Comparison of ENCODE assay signal across 9 cellular contexts in the genomic region with DNA sequence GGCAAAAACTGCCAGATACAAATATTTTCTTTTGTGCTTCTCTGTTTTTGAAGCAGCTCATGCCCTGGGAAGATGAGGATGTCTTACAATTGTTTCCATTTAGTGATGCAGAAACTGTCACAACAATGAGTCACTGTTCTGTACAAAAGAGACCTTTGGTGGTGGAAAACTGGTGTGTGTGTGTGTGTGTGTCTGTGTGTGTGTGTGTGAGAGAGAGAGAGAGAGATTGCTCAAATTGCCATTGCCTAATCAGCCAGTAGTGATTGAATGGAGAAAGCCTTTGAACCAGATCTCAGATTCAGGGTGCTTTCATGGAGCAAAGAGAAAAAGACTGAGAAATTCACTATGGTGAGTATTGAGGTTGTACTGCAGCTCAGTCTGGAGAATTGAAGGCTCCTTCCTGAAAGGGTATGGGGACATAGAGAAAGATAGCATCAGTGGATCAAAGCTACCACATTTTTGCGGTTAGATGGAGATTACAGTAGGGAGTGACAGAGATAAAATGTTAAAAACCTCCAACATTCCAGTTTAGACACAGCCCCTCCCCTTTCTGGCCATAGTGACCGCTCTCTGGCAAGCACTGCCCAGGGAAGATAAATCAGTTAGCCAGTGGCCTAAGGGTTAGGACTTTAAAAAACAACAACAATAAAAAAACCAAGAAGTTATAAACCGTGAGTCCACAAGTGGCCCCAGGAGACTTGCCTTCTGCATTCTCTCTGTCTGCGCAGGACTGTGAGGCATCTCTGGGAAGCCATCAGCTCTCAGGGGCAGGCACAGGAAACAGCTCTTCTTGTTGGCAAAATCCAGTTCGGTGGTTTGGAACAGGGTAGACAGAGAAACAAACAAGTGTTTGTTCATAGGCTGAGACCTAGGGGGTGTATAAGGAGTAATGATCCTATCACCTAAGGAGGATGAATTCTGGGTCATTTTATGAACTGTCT.
A peak's percentile ranks its signal among the peaks of the same experiment; 100 is the strongest.
DNase-seq lines count a peak whose midpoint lies in the region; ATAC-seq and TF ChIP-seq lines count a peak whose summit lies in the region.
"Had no signal": no experiment of that assay in that cellular context is flagged by ENCODE, and none has a peak within 500 bp of the region (broad histone marks: within the 10 kb centered on the region; RNA-seq: fewer than 3 reads in every experiment).

No MANE protein-coding gene starts in this region.

- 0 out of 2 replicates have a peak, but pooled peaks cover 2% of the 10 kb centered on the region for H3K9me3 ChIP-seq in SJSA1 (replicated peaks)
- peaks cover 12% of the 10 kb centered on the region for H3K9me3 ChIP-seq in psoas muscle
- no peaks in the 10 kb centered on the region for H3K9me3 ChIP-seq in CD8-positive, alpha-beta memory T cell (ENCODE audit: low read length)

- peaks cover 2 to 15% (median 12%) of the 10 kb centered on the region in 5 donors for H3K9me3 Mint-ChIP-seq in CD8-positive, alpha-beta memory T cell

- peak; percentile 20 for ATAC-seq in foreskin keratinocyte
- peak; percentile 28 to 76 (median 53) for ATAC-seq in psoas muscle
- ATAC-seq in HG02852 (IDR thresholded peaks at IDR 0.05; ENCODE audit: unreplicated experiment), result no peak
- ATAC-seq in GM21360 (IDR thresholded peaks at IDR 0.05; ENCODE audit: unreplicated experiment), result no peak

- H3K4me3 Mint-ChIP-seq in CD8-positive, alpha-beta memory T cell, result no peak overlapping the region

- no peaks in the 10 kb centered on the region for H3K36me3 ChIP-seq in SJSA1
- no peaks in the 10 kb centered on the region for H3K36me3 ChIP-seq in psoas muscle (ENCODE audit: insufficient read depth in 1 of 2, low read depth in 1 of 2)
- no peaks in the 10 kb centered on the region for H3K36me3 ChIP-seq in CD8-positive, alpha-beta memory T cell (ENCODE audit: insufficient read depth, low read length)
- H3K36me3 ChIP-seq: cardiac muscle cell had no signal

- H3K27ac ChIP-seq in SJSA1, result peak overlapping the region; percentile 95
- no peak overlapping the region for H3K27ac ChIP-seq in foreskin keratinocyte
- peak overlapping the region; percentile 52 for H3K27ac ChIP-seq in psoas muscle
- H3K27ac ChIP-seq in CD8-positive, alpha-beta memory T cell (ENCODE audit: low read depth, low read length), result no peak overlapping the region
- H3K27ac ChIP-seq: cardiac muscle cell had no signal

- POLR2A ChIA-PET in CD8-positive, alpha-beta memory T cell (lab: Charles Lee), result no interaction called here

- H3K36me3 Mint-ChIP-seq in CD8-positive, alpha-beta memory T cell, result peaks cover 0 to 3% (median 0%) of the 10 kb centered on the region in 3 donors

- H3K27ac Mint-ChIP-seq in CD8-positive, alpha-beta memory T cell, result no peak overlapping the region

- H3K27me3 Mint-ChIP-seq in CD8-positive, alpha-beta memory T cell, result peaks cover 6 to 13% of the 10 kb centered on the region in 2 donors

- H3K4me1 ChIP-seq in SJSA1 (replicated peaks) (peaks cover 30% of the 10 kb centered on the region), foreskin keratinocyte (no peaks in the 10 kb centered on the region), psoas muscle (peaks cover 2% of the 10 kb centered on the region)
- H3K4me1 ChIP-seq in CD8-positive, alpha-beta memory T cell (ENCODE audit: insufficient read depth, low read length), result no peaks in the 10 kb centered on the region

- no peak overlapping the region for H3K4me3 ChIP-seq in SJSA1
- H3K4me3 ChIP-seq in psoas muscle, result peak overlapping the region; percentile 1
- no peak overlapping the region for H3K4me3 ChIP-seq in CD8-positive, alpha-beta memory T cell (ENCODE audit: low read length)
- H3K4me3 ChIP-seq: cardiac muscle cell had no signal

- peak; percentile 69 for DNase-seq in Daoy (ENCODE audit: low read depth)
- DNase-seq in SJSA1 (ENCODE audit: low read depth in 1 of 2, low spot score in 2 of 2), result peak; percentile 89 to 97
- DNase-seq in foreskin keratinocyte, result peak; percentile 28 to 63
- peak; percentile 23 to 73 for DNase-seq in psoas muscle
- no peak for DNase-seq in CD8-positive, alpha-beta memory T cell
- no peak for DNase-seq in ecto neural progenitor cell (ENCODE audit: low spot score)

- CTCF ChIA-PET in CD8-positive, alpha-beta memory T cell (lab: Charles Lee), result no interaction called here

- intact Hi-C loops in psoas muscle (cut with DNase I), result no loop called here

- TF ChIP-seq CTCF in foreskin keratinocyte (conservative IDR thresholded peaks at IDR 0.05) (no peak), psoas muscle (IDR thresholded peaks at IDR 0.05) (no peak)

- no peaks in the 10 kb centered on the region for H3K4me1 Mint-ChIP-seq in CD8-positive, alpha-beta memory T cell

- no peaks in the 10 kb centered on the region for H3K27me3 ChIP-seq in SJSA1 (replicated peaks)
- no peaks in the 10 kb centered on the region for H3K27me3 ChIP-seq in foreskin keratinocyte
- H3K27me3 ChIP-seq in psoas muscle (ENCODE audit: insufficient read depth in 3 of 3, low read length in 2 of 3), result no peaks in the 10 kb centered on the region
- H3K27me3 ChIP-seq in CD8-positive, alpha-beta memory T cell (ENCODE audit: insufficient read depth, low read length, poor library complexity, severe bottlenecking), result no peaks in the 10 kb centered on the region
- H3K27me3 ChIP-seq: cardiac muscle cell had no signal

- WGBS in psoas muscle, 3 donors, result 14 to 23% (median 17%) methylated on average over 5 of the region's 5 CpGs

Comparison
In these comparisons a context has a peak if more than half of its experiments do, and no peak if none do; other contexts are left out.
1. DNase-seq: peak in Daoy (single experiment), SJSA1 (2 of 2), foreskin keratinocyte (2 of 2) and psoas muscle (2 of 2); none in CD8-positive, alpha-beta memory T cell (0 of 5) and ecto neural progenitor cell (single experiment).
2. H3K27ac ChIP-seq: peak in SJSA1 (single experiment) and psoas muscle (single experiment); none in foreskin keratinocyte (single experiment) and CD8-positive, alpha-beta memory T cell (single experiment).
3. ATAC-seq: peak in foreskin keratinocyte (single experiment) and psoas muscle (4 of 4); none in HG02852 (single experiment) and GM21360 (single experiment).